Comparison of ENCODE assay signal across 22 cellular contexts in genomic region chr11:18548001-18548400, GRCh38. TPM values are rescaled to one million over a fixed set of nuclear protein-coding genes. Genes with fewer than 3 reads are reported as not detected.
DNase-seq lines count a peak whose midpoint lies in the region; ATAC-seq, FAIRE-seq and TF ChIP-seq lines count a peak whose summit lies in the region.
"Had no signal": no experiment of that assay in that cellular context is flagged by ENCODE, and none has a peak within 500 bp of the region (broad histone marks: within the 10 kb centered on the region; RNA-seq: fewer than 3 reads in every experiment).

No MANE protein-coding gene starts in this region.

- H3K4me3 Mint-ChIP-seq in activated naive CD8-positive, alpha-beta T cell treated with anti-CD3 and anti-CD28 coated beads, Interleukin-2, amount 10 ng/mL, durations not matched to agents 7 days and 5 days, result no peak overlapping the region
- no peak overlapping the region for H3K4me3 Mint-ChIP-seq in activated naive CD8-positive, alpha-beta T cell treated with anti-CD3 and anti-CD28 coated beads for 36 hours
- H3K4me3 Mint-ChIP-seq: CD4-positive, alpha-beta memory T cell; GM23338; H9 had no signal

- TF ChIP-seq RAD21 in HepG2 (CRISPR knock-in tag; IDR thresholded peaks at IDR 0.05), result no peak

- no peaks in the 10 kb centered on the region for H3K9me3 Mint-ChIP-seq in activated naive CD8-positive, alpha-beta T cell treated with anti-CD3 and anti-CD28 coated beads, Interleukin-2, amount 10 ng/mL, durations not matched to agents 7 days and 5 days
- no peaks in the 10 kb centered on the region for H3K9me3 Mint-ChIP-seq in activated naive CD8-positive, alpha-beta T cell treated with anti-CD3 and anti-CD28 coated beads for 36 hours
- H3K9me3 Mint-ChIP-seq: CD4-positive, alpha-beta memory T cell; GM23338; H9 had no signal

- TF ChIP-seq POLR2A in transverse colon (IDR thresholded peaks at IDR 0.05), result no peak
- TF ChIP-seq POLR2A in HepG2 (IDR thresholded peaks at IDR 0.05; ENCODE audit: insufficient read depth in 1 of 2, low read depth in 2 of 2, low read length in 2 of 2), result no peak

- BruUV-seq in HepG2 (replicated peaks; lab: Mats Ljungman, UMichigan), result no TSS peak

- H3K4me3 ChIP-seq in transverse colon, result no peak overlapping the region
- H3K4me3 ChIP-seq in HepG2 (replicated peaks in 1 of 3; ENCODE audit: insufficient read depth in 1 of 3, low read depth in 2 of 3, low read length in 3 of 3), result no peak overlapping the region
- H3K4me3 ChIP-seq: A549, GM23338 had no signal

- H3K4me2 ChIP-seq in HepG2 (ENCODE audit: low read depth, low read length), result no peak overlapping the region
- H3K4me2 ChIP-seq: A549, GM23338 had no signal

- peaks cover 11% of the 10 kb centered on the region for H3K36me3 Mint-ChIP-seq in activated naive CD8-positive, alpha-beta T cell treated with anti-CD3 and anti-CD28 coated beads, Interleukin-2, amount 10 ng/mL, durations not matched to agents 7 days and 5 days
- H3K36me3 Mint-ChIP-seq in activated naive CD8-positive, alpha-beta T cell treated with anti-CD3 and anti-CD28 coated beads for 36 hours, result peaks cover 2% of the 10 kb centered on the region

- intact Hi-C loops in left colon (cut with DNase I, micrococcal nuclease) (no loop called here), transverse colon (cut with DNase I; ENCODE audit: low total_unique reads) (no loop called here), HepG2 (cut with micrococcal nuclease; ENCODE audit: unreplicated experiment) (no loop called here)

- FAIRE-seq in HepG2 (lab: Jason Lieb, UNC), result no peak
- FAIRE-seq: A549, GM12891 had no signal

- H2AFZ ChIP-seq in HepG2 (ENCODE audit: low read length), result no peak overlapping the region
- H2AFZ ChIP-seq: GM23338 had no signal

- TF ChIP-seq CTCF in transverse colon (IDR thresholded peaks at IDR 0.05) (no peak), HepG2 (CRISPR knock-in tag; IDR thresholded peaks at IDR 0.05) (no peak)

- H3K27ac Mint-ChIP-seq in activated naive CD8-positive, alpha-beta T cell treated with anti-CD3 and anti-CD28 coated beads, Interleukin-2, amount 10 ng/mL, durations not matched to agents 7 days and 5 days, result peak overlapping the region; percentile 49
- H3K27ac Mint-ChIP-seq in activated naive CD8-positive, alpha-beta T cell treated with anti-CD3 and anti-CD28 coated beads for 36 hours, result no peak overlapping the region
- H3K27ac Mint-ChIP-seq: CD4-positive, alpha-beta memory T cell; GM23338; H9 had no signal

- H3K27ac ChIP-seq in transverse colon (no peak overlapping the region), HepG2 (ENCODE audit: extremely low read length, insufficient read depth, low read length) (no peak overlapping the region)
- H3K27ac ChIP-seq: A549 had no signal

- in situ Hi-C loops in transverse colon (cut with MboI; ENCODE audit: low pct_ligation_motif_present in 1 of 4, low pct_unique_long_range_greater_than_20kb in 1 of 4, low sequenced_read_pairs in 3 of 4), result loop anchor here in 3 of 4 donors (10.0 to 25.0 kb wide), 3 partner anchors 89 to 189 kb away; partner anchors contain the start of genes IGSF22 (in 1 of the 3) and SPTY2D1 (in 1 of the 3)
- in situ Hi-C loops in HepG2 (cut with HindIII; ENCODE audit: extremely low pct_ligation_motif_present, low pct_unique_long_range_greater_than_20kb), result loop anchor here (10.0 kb wide), 1 partner anchor 187 kb away; no protein-coding TSS in a partner anchor

- H3K9ac ChIP-seq in HepG2 (ENCODE audit: insufficient read depth, low read depth, low read length), result no peak overlapping the region

- H3K4me1 ChIP-seq in transverse colon (peaks cover 0 to 8% (median 0%) of the 10 kb centered on the region in 4 donors), HepG2 (ENCODE audit: insufficient read depth, low read length) (no peaks in the 10 kb centered on the region)
- H3K4me1 ChIP-seq: A549 had no signal

- CTCF ChIA-PET in HepG2 (lab: Yijun Ruan, JAX; ENCODE audit: low intra/inter-chr PET ratio, low total read pairs), result no interaction called here

- H3K9me3 ChIP-seq in transverse colon (no peaks in the 10 kb centered on the region), HepG2 (ENCODE audit: low read length) (no peaks in the 10 kb centered on the region)
- H3K9me3 ChIP-seq: A549 had no signal

- no peak for DNase-seq in activated naive CD8-positive, alpha-beta T cell treated with anti-CD3 and anti-CD28 coated beads, Interleukin-2, amount 10 ng/mL, durations not matched to agents 7 days and 5 days
- no peak for DNase-seq in activated naive CD8-positive, alpha-beta T cell treated with anti-CD3 and anti-CD28 coated beads for 36 hours
- DNase-seq in left colon, result no peak
- DNase-seq in transverse colon, result peak; percentile 11
- DNase-seq in HepG2 (ENCODE audit: low spot score), result no peak
- DNase-seq: 8988T; ACHN; AML-193; C1 segment of cervical spinal cord; Calu3; CD4-positive, alpha-beta memory T cell; COR-L47; DMS53; DMS79 treated with DMSO at 0.1 percent for 48 hours; GF-D8; H9 had no signal

- peaks cover 0 to 11% (median 5%) of the 10 kb centered on the region in 4 donors for H3K36me3 ChIP-seq in transverse colon
- peaks cover 3 to 21% of the 10 kb centered on the region in 2 experiments; a peak in 2 of 5 replicates for H3K36me3 ChIP-seq in HepG2 (replicated peaks in 1 of 2; ENCODE audit: control insufficient read depth in 1 of 2, insufficient read depth in 2 of 2, low read length in 2 of 2)

- H3K27me3 ChIP-seq in transverse colon (no peaks in the 10 kb centered on the region), HepG2 (ENCODE audit: control insufficient read depth in 1 of 2, insufficient read depth in 2 of 2, low read length in 2 of 2) (no peaks in the 10 kb centered on the region)

- H3K79me2 ChIP-seq in HepG2 (ENCODE audit: insufficient read depth, low read length), result no peaks in the 10 kb centered on the region

- TF ChIP-seq EP300 in transverse colon (IDR thresholded peaks at IDR 0.05; ENCODE audit: low read depth), result no peak
- no peak for TF ChIP-seq EP300 in HepG2 (IDR thresholded peaks at IDR 0.05; ENCODE audit: low read depth in 2 of 2, low read length in 2 of 2)
- TF ChIP-seq EP300 in HepG2 (CRISPR knock-in tag; IDR thresholded peaks at IDR 0.05; ENCODE audit: borderline replicate concordance), result no peak

- H4K20me1 ChIP-seq in HepG2 (ENCODE audit: insufficient read depth, low read length), result no peaks in the 10 kb centered on the region

- no peak for ATAC-seq in activated naive CD8-positive, alpha-beta T cell treated with anti-CD3 and anti-CD28 coated beads, Interleukin-2, amount 10 ng/mL, durations not matched to agents 7 days and 5 days (ENCODE audit: low read depth)
- ATAC-seq in left colon (peak; percentile 99), HepG2 (no peak), GM19455 (IDR thresholded peaks at IDR 0.05; ENCODE audit: unreplicated experiment) (no peak)
- ATAC-seq: A549, GM23338, HCT116 had no signal

- H3K27me3 Mint-ChIP-seq in activated naive CD8-positive, alpha-beta T cell treated with anti-CD3 and anti-CD28 coated beads, Interleukin-2, amount 10 ng/mL, durations not matched to agents 7 days and 5 days, result no peaks in the 10 kb centered on the region
- no peaks in the 10 kb centered on the region for H3K27me3 Mint-ChIP-seq in activated naive CD8-positive, alpha-beta T cell treated with anti-CD3 and anti-CD28 coated beads for 36 hours
- H3K27me3 Mint-ChIP-seq: CD4-positive, alpha-beta memory T cell had no signal

- POLR2A ChIA-PET in activated naive CD8-positive, alpha-beta T cell treated with anti-CD3 and anti-CD28 coated beads, Interleukin-2, amount 10 ng/mL, durations not matched to agents 7 days and 5 days (lab: Charles Lee), result no interaction called here
- POLR2A ChIA-PET in HepG2 (lab: Yijun Ruan, JAX), result interaction anchor here (1.4 kb wide), 1 partner anchor 21 kb away, joined by 4 read pairs; the partner anchor contains the start of gene TSG101

- WGBS in transverse colon (ENCODE audit: low coverage in 1 of 2), 2 donors, result 50 to 54% methylated on average over 2 of the region's 2 CpGs
- WGBS in HepG2 (ENCODE audit: low lambda C conversion rate), result 87% methylated on average over 2 of the region's 2 CpGs

- H3K4me1 Mint-ChIP-seq in activated naive CD8-positive, alpha-beta T cell treated with anti-CD3 and anti-CD28 coated beads, Interleukin-2, amount 10 ng/mL, durations not matched to agents 7 days and 5 days, result no peaks in the 10 kb centered on the region
- no peaks in the 10 kb centered on the region for H3K4me1 Mint-ChIP-seq in activated naive CD8-positive, alpha-beta T cell treated with anti-CD3 and anti-CD28 coated beads for 36 hours
- H3K4me1 Mint-ChIP-seq: CD4-positive, alpha-beta memory T cell; GM23338; H9 had no signal

RNA-seq across cellular contexts. Expression of gene TSG101, which starts 21.3 kb away (rescaled TPM):
- 10 to 100 TPM; 35.2 to 35.5 TPM for total RNA-seq in activated naive CD8-positive, alpha-beta T cell treated with anti-CD3 and anti-CD28 coated beads, Interleukin-2, amount 10 ng/mL, durations not matched to agents 7 days and 5 days
- 10 to 100 TPM; 38.5 to 46.4 TPM for total RNA-seq in activated naive CD8-positive, alpha-beta T cell treated with anti-CD3 and anti-CD28 coated beads for 36 hours
- total RNA-seq in left colon, result 10 to 100 TPM; 58.4 to 75.2 TPM
- total RNA-seq in transverse colon, result 10 to 100 TPM; 32.2 to 95.8 (median 81.2) TPM
- total RNA-seq in HepG2 (2016; rRNA removed; fragmentation: Illumina TruSeq; extraction: Trizol), result 69.3 and 96.3 TPM in 2 replicates
- total RNA-seq in HepG2 (2016; cell fraction: cytosol; rRNA removed; fragmentation: Illumina TruSeq; extraction: Trizol; ENCODE audit: low read depth), result 42.6 and 49.6 TPM in 2 replicates
- total RNA-seq in HepG2 (2016; cell fraction: insoluble cytoplasmic fraction; rRNA removed; fragmentation: Illumina TruSeq; extraction: Trizol), result 69.2 and 93.6 TPM in 2 replicates
- total RNA-seq in HepG2 (2016; cell fraction: membrane; rRNA removed; fragmentation: Illumina TruSeq; extraction: Trizol), result 62.9 and 65.2 TPM in 2 replicates
- total RNA-seq in HepG2 (2016; cell fraction: nucleus; rRNA removed; fragmentation: Illumina TruSeq; extraction: Trizol), result 40.0 and 40.5 TPM in 2 replicates
- 200 and 206 TPM in 2 replicates for polyA plus RNA-seq in HepG2 (2011; rRNA removed)
- 205 and 263 TPM in 2 replicates for polyA plus RNA-seq in HepG2 (2011; cell fraction: cytosol; rRNA removed)
- polyA plus RNA-seq in HepG2 (2011; cell fraction: nucleus; rRNA removed), result 61.2 and 66.6 TPM in 2 replicates
- polyA plus RNA-seq in HepG2 (2012), result 67.4 and 72.7 TPM in 2 replicates
- 39.8 and 45.7 TPM in 2 replicates for polyA plus RNA-seq in HepG2 (2016; cell fraction: cytosol; fragmentation: Illumina TruSeq; extraction: Trizol; ENCODE audit: low read depth)
- polyA plus RNA-seq in HepG2 (2016; cell fraction: insoluble cytoplasmic fraction; fragmentation: Illumina TruSeq; extraction: Trizol; ENCODE audit: low read depth), result 96.4 and 113 TPM in 2 replicates
- polyA plus RNA-seq in HepG2 (2016; cell fraction: membrane; fragmentation: Illumina TruSeq; extraction: Trizol; ENCODE audit: low read depth), result 42.9 and 46.6 TPM in 2 replicates
- 42.6 and 45.8 TPM in 2 replicates for polyA plus RNA-seq in HepG2 (2016; cell fraction: nucleus; fragmentation: Illumina TruSeq; extraction: Trizol; ENCODE audit: insufficient read depth, low read depth)
- 155 and 281 TPM in 2 replicates for polyA minus RNA-seq in HepG2 (2011; rRNA and poly(A)+ RNA removed; ENCODE audit: low replicate concordance)
- 86.9 and 105 TPM in 2 replicates for polyA minus RNA-seq in HepG2 (2011; cell fraction: cytosol; rRNA and poly(A)+ RNA removed)
- 52.0 and 73.0 TPM in 2 replicates for polyA minus RNA-seq in HepG2 (2011; cell fraction: nucleus; rRNA and poly(A)+ RNA removed)

RNA-seq across cellular contexts. Expression of gene UEVLD, which starts 40.5 kb away (rescaled TPM):
- total RNA-seq in activated naive CD8-positive, alpha-beta T cell treated with anti-CD3 and anti-CD28 coated beads, Interleukin-2, amount 10 ng/mL, durations not matched to agents 7 days and 5 days, result 10 to 100 TPM; 16.4 to 16.5 TPM
- 10 to 100 TPM; 15.4 to 15.7 TPM for total RNA-seq in activated naive CD8-positive, alpha-beta T cell treated with anti-CD3 and anti-CD28 coated beads for 36 hours
- 10 to 100 TPM; 32.7 to 36.3 TPM for total RNA-seq in left colon
- 10 to 100 TPM; 11.2 to 40.3 (median 25.3) TPM for total RNA-seq in transverse colon
- total RNA-seq in HepG2 (2016; rRNA removed; fragmentation: Illumina TruSeq; extraction: Trizol), result 13.7 and 21.1 TPM in 2 replicates
- total RNA-seq in HepG2 (2016; cell fraction: cytosol; rRNA removed; fragmentation: Illumina TruSeq; extraction: Trizol; ENCODE audit: low read depth), result 4.0 and 5.2 TPM in 2 replicates
- 10.6 and 18.2 TPM in 2 replicates for total RNA-seq in HepG2 (2016; cell fraction: insoluble cytoplasmic fraction; rRNA removed; fragmentation: Illumina TruSeq; extraction: Trizol)
- total RNA-seq in HepG2 (2016; cell fraction: membrane; rRNA removed; fragmentation: Illumina TruSeq; extraction: Trizol), result 4.6 and 4.8 TPM in 2 replicates
- 7.3 and 11.3 TPM in 2 replicates for total RNA-seq in HepG2 (2016; cell fraction: nucleus; rRNA removed; fragmentation: Illumina TruSeq; extraction: Trizol)
- 5.4 and 5.7 TPM in 2 replicates for polyA plus RNA-seq in HepG2 (2011; rRNA removed)
- 2.8 and 6.2 TPM in 2 replicates for polyA plus RNA-seq in HepG2 (2011; cell fraction: cytosol; rRNA removed)
- polyA plus RNA-seq in HepG2 (2011; cell fraction: nucleus; rRNA removed), result 1.9 and 2.2 TPM in 2 replicates
- 6.7 and 6.9 TPM in 2 replicates for polyA plus RNA-seq in HepG2 (2012)
- 0.79 and 0.94 TPM in 2 replicates for polyA plus RNA-seq in HepG2 (2016; cell fraction: cytosol; fragmentation: Illumina TruSeq; extraction: Trizol; ENCODE audit: low read depth)
- 11.7 and 12.9 TPM in 2 replicates for polyA plus RNA-seq in HepG2 (2016; cell fraction: insoluble cytoplasmic fraction; fragmentation: Illumina TruSeq; extraction: Trizol; ENCODE audit: low read depth)
- polyA plus RNA-seq in HepG2 (2016; cell fraction: membrane; fragmentation: Illumina TruSeq; extraction: Trizol; ENCODE audit: low read depth), result 1.8 and 2.0 TPM in 2 replicates
- 5.8 and 7.6 TPM in 2 replicates for polyA plus RNA-seq in HepG2 (2016; cell fraction: nucleus; fragmentation: Illumina TruSeq; extraction: Trizol; ENCODE audit: insufficient read depth, low read depth)
- polyA minus RNA-seq in HepG2 (2011; rRNA and poly(A)+ RNA removed; ENCODE audit: low replicate concordance), result 5.8 and 13.5 TPM in 2 replicates
- 3.6 and 3.9 TPM in 2 replicates for polyA minus RNA-seq in HepG2 (2011; cell fraction: cytosol; rRNA and poly(A)+ RNA removed)
- 9.1 and 11.7 TPM in 2 replicates for polyA minus RNA-seq in HepG2 (2011; cell fraction: nucleus; rRNA and poly(A)+ RNA removed)

RNA-seq across cellular contexts. Expression of gene MISFA, which starts 51.6 kb away (rescaled TPM):
- total RNA-seq in activated naive CD8-positive, alpha-beta T cell treated with anti-CD3 and anti-CD28 coated beads, Interleukin-2, amount 10 ng/mL, durations not matched to agents 7 days and 5 days, result 1 to 10 TPM; 1.4 to 2.2 TPM
- 1 to 10 TPM in 1 of 2 experiments, under 1 TPM in 1; 0.54 to 1.4 TPM for total RNA-seq in activated naive CD8-positive, alpha-beta T cell treated with anti-CD3 and anti-CD28 coated beads for 36 hours
- total RNA-seq in left colon (1 to 10 TPM; 1.8 to 2.0 TPM), transverse colon (1 to 10 TPM in 1 of 4 donors, under 1 TPM in 1, not detected in 2; 0.40 to 2.0 TPM), HepG2 (2016; rRNA removed; fragmentation: Illumina TruSeq; extraction: Trizol) (4.8 and 5.4 TPM in 2 replicates)
- total RNA-seq in HepG2 (2016; cell fraction: cytosol; rRNA removed; fragmentation: Illumina TruSeq; extraction: Trizol; ENCODE audit: low read depth), result 12.1 and 19.1 TPM in 2 replicates
- total RNA-seq in HepG2 (2016; cell fraction: insoluble cytoplasmic fraction; rRNA removed; fragmentation: Illumina TruSeq; extraction: Trizol), result 6.5 and 7.6 TPM in 2 replicates
- 9.0 and 12.8 TPM in 2 replicates for total RNA-seq in HepG2 (2016; cell fraction: membrane; rRNA removed; fragmentation: Illumina TruSeq; extraction: Trizol)
- 4.3 and 7.6 TPM in 2 replicates for total RNA-seq in HepG2 (2016; cell fraction: nucleus; rRNA removed; fragmentation: Illumina TruSeq; extraction: Trizol)
- 0.90 and 1.4 TPM in 2 replicates for polyA plus RNA-seq in HepG2 (2011; rRNA removed)
- polyA plus RNA-seq in HepG2 (2011; cell fraction: cytosol; rRNA removed), result 1.5 and 2.5 TPM in 2 replicates
- polyA plus RNA-seq in HepG2 (2011; cell fraction: nucleus; rRNA removed), result 0.33 and 1.5 TPM in 2 replicates
- polyA plus RNA-seq in HepG2 (2012), result 3.7 and 3.8 TPM in 2 replicates
- 13.7 and 20.5 TPM in 2 replicates for polyA plus RNA-seq in HepG2 (2016; cell fraction: cytosol; fragmentation: Illumina TruSeq; extraction: Trizol; ENCODE audit: low read depth)
- 4.9 and 5.4 TPM in 2 replicates for polyA plus RNA-seq in HepG2 (2016; cell fraction: insoluble cytoplasmic fraction; fragmentation: Illumina TruSeq; extraction: Trizol; ENCODE audit: low read depth)
- polyA plus RNA-seq in HepG2 (2016; cell fraction: membrane; fragmentation: Illumina TruSeq; extraction: Trizol; ENCODE audit: low read depth), result 4.5 and 10.5 TPM in 2 replicates
- polyA plus RNA-seq in HepG2 (2016; cell fraction: nucleus; fragmentation: Illumina TruSeq; extraction: Trizol; ENCODE audit: insufficient read depth, low read depth), result 13.2 and 14.4 TPM in 2 replicates
- 1.5 and 2.2 TPM in 2 replicates for polyA minus RNA-seq in HepG2 (2011; rRNA and poly(A)+ RNA removed; ENCODE audit: low replicate concordance)
- 1.9 TPM in 1 of 2 replicates, not detected in the other for polyA minus RNA-seq in HepG2 (2011; cell fraction: cytosol; rRNA and poly(A)+ RNA removed)
- polyA minus RNA-seq in HepG2 (2011; cell fraction: nucleus; rRNA and poly(A)+ RNA removed), result 6.2 and 8.6 TPM in 2 replicates
- total RNA-seq: G401, GM23338 had no signal
